9 cellular contexts compared by ENCODE assay signal in the genomic region with DNA sequence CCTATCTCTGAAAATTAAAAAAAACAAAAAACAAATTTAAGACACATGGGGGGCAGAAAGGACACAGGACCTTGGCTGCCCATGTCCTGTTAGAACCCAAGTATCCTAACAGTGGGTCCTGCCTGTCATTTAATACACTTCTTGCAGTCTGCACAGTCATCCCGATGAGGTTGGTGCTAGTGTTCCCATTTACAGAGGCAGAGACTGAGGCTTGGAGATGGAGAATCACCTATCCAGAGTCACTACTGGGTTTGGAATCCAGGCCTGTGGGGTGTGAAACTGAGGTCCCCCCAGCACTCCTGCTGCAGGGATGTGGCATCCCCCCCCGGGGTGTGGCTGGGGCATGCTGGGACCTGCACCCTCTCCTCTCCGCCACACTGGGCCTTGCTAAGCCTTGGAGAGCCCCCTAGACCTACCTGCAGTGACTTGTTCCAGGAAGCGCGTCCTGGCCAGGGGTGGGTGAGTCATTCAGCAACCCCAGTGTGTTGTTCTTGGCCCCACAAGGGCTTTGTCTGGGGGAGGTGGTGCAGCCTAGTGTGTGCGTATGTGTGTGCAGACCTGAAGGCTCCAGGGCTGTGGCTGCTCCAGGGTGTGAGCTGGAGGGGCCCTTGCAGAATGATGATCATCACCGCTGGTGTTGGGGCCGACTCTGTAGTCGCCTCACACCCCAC. TPM values are rescaled to one million over a fixed set of nuclear protein-coding genes. Genes with fewer than 3 reads are reported as not detected.
DNase-seq lines count a peak whose midpoint lies in the region; ATAC-seq and TF ChIP-seq lines count a peak whose summit lies in the region.
"Had no signal": no experiment of that assay in that cellular context is flagged by ENCODE, and none has a peak within 500 bp of the region (broad histone marks: within the 10 kb centered on the region; RNA-seq: fewer than 3 reads in every experiment).

No MANE protein-coding gene starts in this region.

- no peak overlapping the region for H3K4me3 Mint-ChIP-seq in T-cell

- TF ChIP-seq CTCF in esophagus squamous epithelium (IDR thresholded peaks at IDR 0.05) (no peak), upper lobe of right lung (IDR thresholded peaks at IDR 0.05) (no peak)

- ATAC-seq in HG02840 (IDR thresholded peaks at IDR 0.05; ENCODE audit: low FRiP score, unreplicated experiment): peak; percentile 81
- peak; percentile 49 to 98 (median 90) for ATAC-seq in T-cell (replicated peaks in 1 of 4)
- peak; percentile 98 for ATAC-seq in stimulated activated naive CD8-positive, alpha-beta T cell treated with anti-CD3 and anti-CD28 coated beads, Interleukin-15, Interleukin-2, amounts not matched to agents 100 U/mL and 50 U/mL, for 24 hours
- ATAC-seq in upper lobe of right lung: no peak

- H3K9me3 ChIP-seq in esophagus squamous epithelium (no peaks in the 10 kb centered on the region), upper lobe of right lung (no peaks in the 10 kb centered on the region)

- intact Hi-C loops in esophagus squamous epithelium (cut with DNase I) (no loop called here), upper lobe of right lung (cut with DNase I) (no loop called here)

- H3K36me3 Mint-ChIP-seq in T-cell: peaks cover 14% of the 10 kb centered on the region

- H3K4me3 ChIP-seq in esophagus squamous epithelium (no peak overlapping the region), upper lobe of right lung (no peak overlapping the region)

- CTCF ChIA-PET in T-cell (lab: Charles Lee): no interaction called here

- POLR2A ChIA-PET in T-cell (lab: Charles Lee): no interaction called here

- H3K9me3 Mint-ChIP-seq in T-cell: no peaks in the 10 kb centered on the region

- H3K27ac Mint-ChIP-seq in T-cell: peak overlapping the region in 1 of 2 donors; percentile 44

- peaks cover 0 to 19% (median 7%) of the 10 kb centered on the region in 3 donors for H3K4me1 Mint-ChIP-seq in T-cell

- H3K27me3 Mint-ChIP-seq in T-cell: no peaks in the 10 kb centered on the region

- H3K27ac ChIP-seq in esophagus squamous epithelium (peak overlapping the region; percentile 61 to 78 (median 76)), upper lobe of right lung (no peak overlapping the region)
- H3K27ac ChIP-seq: 22Rv1 had no signal

- DNase-seq in DMS53 (lab: John Stamatoyannopoulos, UW) (peak; percentile 22), DMS53 treated with DMSO at 0.1 percent for 48 hours (lab: John Stamatoyannopoulos, UW; ENCODE audit: unreplicated experiment) (no peak), T-cell (peak in 18 of 34 experiments; percentile 2 to 40 (median 7)), esophagus squamous epithelium (lab: John Stamatoyannopoulos, UW) (no peak), upper lobe of right lung (no peak), AML-193 (lab: John Stamatoyannopoulos, UW) (no peak)
- DNase-seq in stimulated activated naive CD8-positive, alpha-beta T cell treated with anti-CD3 and anti-CD28 coated beads, Interleukin-15, Interleukin-2, amounts not matched to agents 100 U/mL and 50 U/mL, for 24 hours: peak; percentile 71

- H3K36me3 ChIP-seq in esophagus squamous epithelium (no peaks in the 10 kb centered on the region), upper lobe of right lung (no peaks in the 10 kb centered on the region)

- H3K27me3 ChIP-seq in esophagus squamous epithelium: no peaks in the 10 kb centered on the region
- no peaks in the 10 kb centered on the region for H3K27me3 ChIP-seq in upper lobe of right lung

- 41 to 50% methylated on average over 1 of the region's 9 CpGs for WGBS in esophagus squamous epithelium, 2 donors

- peak in 1 of 4 donors; percentile 24 for TF ChIP-seq POLR2A in esophagus squamous epithelium (IDR thresholded peaks at IDR 0.05)

- H3K4me1 ChIP-seq in esophagus squamous epithelium (peaks cover 26 to 76% (median 45%) of the 10 kb centered on the region in 3 donors), upper lobe of right lung (peaks cover 9% of the 10 kb centered on the region)

RNA-seq across cellular contexts. Expression of a gene that starts 49.7 kb away (rescaled TPM):
- total RNA-seq in T-cell: 10 to 100 TPM; 26.3 to 49.8 (median 31.3) TPM
- 1 to 10 TPM in 1 of 4 donors, under 1 TPM in 3; 0.18 to 2.3 (median 0.54) TPM for total RNA-seq in esophagus squamous epithelium
- total RNA-seq in upper lobe of right lung: 4.3 TPM

Comparison
In these comparisons a context has a peak if more than half of its experiments do, and no peak if none do; other contexts are left out.
1. DNase-seq: peak in DMS53 (single experiment), T-cell (18 of 34) and stimulated activated naive CD8-positive, alpha-beta T cell treated with anti-CD3 and anti-CD28 coated beads, Interleukin-15, Interleukin-2, amounts not matched to agents 100 U/mL and 50 U/mL, for 24 hours (single experiment); none in DMS53 treated with DMSO at 0.1 percent for 48 hours (single experiment), esophagus squamous epithelium (single experiment), upper lobe of right lung (single experiment) and AML-193 (0 of 2).